In the genomic region with DNA sequence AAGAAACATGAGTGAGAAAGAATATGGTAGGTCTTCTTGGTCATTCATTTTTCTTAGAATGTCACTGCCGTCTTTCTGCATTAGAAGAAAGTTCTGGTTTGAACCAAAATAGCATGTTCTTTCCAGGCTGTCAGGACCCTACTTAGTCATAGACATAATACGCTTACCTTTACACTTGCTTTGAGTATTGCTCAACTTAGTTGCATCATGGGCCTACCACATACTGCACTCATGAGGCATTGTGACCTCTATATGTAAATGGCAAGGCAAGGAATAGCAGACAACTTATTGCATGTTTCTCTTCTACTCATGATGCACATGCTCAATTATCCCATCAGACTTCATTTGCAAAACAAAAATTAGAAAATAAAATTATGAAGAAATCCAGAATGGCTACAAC, we compare ENCODE assay signal across 32 cellular contexts.
DNase-seq lines count a peak whose midpoint lies in the region; ATAC-seq and TF ChIP-seq lines count a peak whose summit lies in the region.
"Had no signal": no experiment of that assay in that cellular context is flagged by ENCODE, and none has a peak within 500 bp of the region (broad histone marks: within the 10 kb centered on the region; RNA-seq: fewer than 3 reads in every experiment).

No MANE protein-coding gene starts in this region.

- POLR2A ChIA-PET in RWPE1 (lab: Yijun Ruan, JAX; ENCODE audit: low non-redundant PET), result no interaction called here
- POLR2A ChIA-PET in CD8-positive, alpha-beta T cell (lab: Charles Lee), result no interaction called here

- H3K27ac ChIP-seq in RWPE1, result no peak overlapping the region
- H3K27ac ChIP-seq in CD8-positive, alpha-beta T cell (ENCODE audit: low read depth, low read length), result no peak overlapping the region
- H3K27ac ChIP-seq: gastrocnemius medialis, left lung, suprapubic skin had no signal

- no peaks in the 10 kb centered on the region for H3K27me3 Mint-ChIP-seq in CD8-positive, alpha-beta T cell (ENCODE audit: low read depth)
- H3K27me3 Mint-ChIP-seq: activated naive CD4-positive, alpha-beta T cell treated with anti-CD3 and anti-CD28 coated beads, Interleukin-2, amount 50 U/mL, for 24 hours; stimulated activated naive B cell treated with anti-CD40 and anti-IgM and Interleukin-4, amounts not matched to agents 10 μg/mL and 1 μg/mL and 100 μg/mL, for 72 hours had no signal

- H3K4me1 Mint-ChIP-seq in CD8-positive, alpha-beta T cell (ENCODE audit: low read depth), result no peaks in the 10 kb centered on the region
- H3K4me1 Mint-ChIP-seq: activated B cell treated with CpG ODN at 0.5 μM for 24 hours; activated naive CD4-positive, alpha-beta T cell treated with anti-CD3 and anti-CD28 coated beads, Interleukin-2, amount 50 U/mL, for 24 hours; activated T-helper 17 cell treated with anti-CD3 and anti-CD28 coated beads, Interleukin-2, amount 50 U/mL, for 72 hours; central memory CD8-positive, alpha-beta T cell; immature natural killer cell; stimulated activated naive B cell treated with anti-CD40 and anti-IgM and Interleukin-4, amounts not matched to agents 10 μg/mL and 1 μg/mL and 100 μg/mL, for 72 hours had no signal

- peak; percentile 6 for DNase-seq in SKM-1 treated with dmso at 0.1 percent for 144 hours (lab: John Stamatoyannopoulos, UW; ENCODE audit: unreplicated experiment)
- DNase-seq in SKM-1 (lab: John Stamatoyannopoulos, UW; ENCODE audit: unreplicated experiment), result no peak
- peak; percentile 37 for DNase-seq in RWPE1 (ENCODE audit: low spot score)
- peak; percentile 61 for DNase-seq in fibroblast of gingiva (ENCODE audit: low read depth)
- peak; percentile 91 for DNase-seq in skeletal muscle cell (ENCODE audit: low read depth)
- DNase-seq in CD8-positive, alpha-beta T cell, result no peak
- DNase-seq: activated B cell treated with CpG ODN at 0.5 μM for 24 hours; activated CD4-positive, alpha-beta T cell treated with anti-CD3 and anti-CD28 coated beads, Interleukin-2, amount 50 U/mL, for 48 hours; activated CD8-positive, alpha-beta memory T cell treated with anti-CD3 and anti-CD28 coated beads, Interleukin-2, amount 50 U/mL, for 4 hours; AML-193; aorta; DMS53; gastrocnemius medialis; GF-D8; GOT3; hippocampal formation; immature natural killer cell; left lung; midbrain; NCI-H2081; NCI-H446 treated with DMSO at 0.1 percent for 48 hours; SK-N-SH; stimulated activated CD4-positive, alpha-beta T cell treated with anti-CD3 and anti-CD28 coated beads, Interleukin-12 subunit alpha, Interleukin-12 subunit beta, amount 100 ng/mL, for 4 hours; stimulated activated CD4-positive, alpha-beta T cell treated with anti-CD3 and anti-CD28 coated beads, Interleukin-4, amount 100 ng/mL, for 24 hours; stimulated activated naive B cell treated with anti-CD40 and anti-IgM and Interleukin-4, amounts not matched to agents 10 μg/mL and 1 μg/mL and 100 μg/mL, for 72 hours had no signal

- no peak overlapping the region for H3K4me3 Mint-ChIP-seq in CD8-positive, alpha-beta T cell
- H3K4me3 Mint-ChIP-seq: activated B cell treated with CpG ODN at 0.5 μM for 24 hours; activated naive CD4-positive, alpha-beta T cell treated with anti-CD3 and anti-CD28 coated beads, Interleukin-2, amount 50 U/mL, for 24 hours; activated T-helper 17 cell treated with anti-CD3 and anti-CD28 coated beads, Interleukin-2, amount 50 U/mL, for 72 hours; central memory CD8-positive, alpha-beta T cell; immature natural killer cell; natural killer cell treated with Interleukin-12 subunit alpha and Interleukin-12 subunit beta and Interleukin-15 and Interleukin-18, amount 100 ng/mL, for 72 hours; stimulated activated naive B cell treated with anti-CD40 and anti-IgM and Interleukin-4, amounts not matched to agents 10 μg/mL and 1 μg/mL and 100 μg/mL, for 72 hours had no signal

- H3K4me1 ChIP-seq in CD8-positive, alpha-beta T cell (ENCODE audit: insufficient read depth, low read length), result no peaks in the 10 kb centered on the region
- H3K4me1 ChIP-seq: gastrocnemius medialis, left lung, suprapubic skin had no signal

- H3K9me3 Mint-ChIP-seq in CD8-positive, alpha-beta T cell, result no peaks in the 10 kb centered on the region
- H3K9me3 Mint-ChIP-seq: activated B cell treated with CpG ODN at 0.5 μM for 24 hours; activated naive CD4-positive, alpha-beta T cell treated with anti-CD3 and anti-CD28 coated beads, Interleukin-2, amount 50 U/mL, for 24 hours; activated T-helper 17 cell treated with anti-CD3 and anti-CD28 coated beads, Interleukin-2, amount 50 U/mL, for 72 hours; central memory CD8-positive, alpha-beta T cell; immature natural killer cell; natural killer cell treated with Interleukin-12 subunit alpha and Interleukin-12 subunit beta and Interleukin-15 and Interleukin-18, amount 100 ng/mL, for 72 hours; stimulated activated naive B cell treated with anti-CD40 and anti-IgM and Interleukin-4, amounts not matched to agents 10 μg/mL and 1 μg/mL and 100 μg/mL, for 72 hours had no signal

- H3K36me3 ChIP-seq in CD8-positive, alpha-beta T cell (ENCODE audit: insufficient read depth, low read length), result no peaks in the 10 kb centered on the region
- H3K36me3 ChIP-seq: gastrocnemius medialis, left lung, suprapubic skin had no signal

- H3K27me3 ChIP-seq in CD8-positive, alpha-beta T cell (ENCODE audit: insufficient read depth, low read length), result no peaks in the 10 kb centered on the region
- H3K27me3 ChIP-seq: gastrocnemius medialis, left lung, suprapubic skin had no signal

- no peak overlapping the region for H3K27ac Mint-ChIP-seq in CD8-positive, alpha-beta T cell
- H3K27ac Mint-ChIP-seq: activated B cell treated with CpG ODN at 0.5 μM for 24 hours; activated naive CD4-positive, alpha-beta T cell treated with anti-CD3 and anti-CD28 coated beads, Interleukin-2, amount 50 U/mL, for 24 hours; activated T-helper 17 cell treated with anti-CD3 and anti-CD28 coated beads, Interleukin-2, amount 50 U/mL, for 72 hours; immature natural killer cell; natural killer cell treated with Interleukin-12 subunit alpha and Interleukin-12 subunit beta and Interleukin-15 and Interleukin-18, amount 100 ng/mL, for 72 hours; stimulated activated naive B cell treated with anti-CD40 and anti-IgM and Interleukin-4, amounts not matched to agents 10 μg/mL and 1 μg/mL and 100 μg/mL, for 72 hours had no signal

- no peaks in the 10 kb centered on the region for H3K36me3 Mint-ChIP-seq in CD8-positive, alpha-beta T cell
- H3K36me3 Mint-ChIP-seq: activated naive CD4-positive, alpha-beta T cell treated with anti-CD3 and anti-CD28 coated beads, Interleukin-2, amount 50 U/mL, for 24 hours; immature natural killer cell; natural killer cell treated with Interleukin-12 subunit alpha and Interleukin-12 subunit beta and Interleukin-15 and Interleukin-18, amount 100 ng/mL, for 72 hours; stimulated activated naive B cell treated with anti-CD40 and anti-IgM and Interleukin-4, amounts not matched to agents 10 μg/mL and 1 μg/mL and 100 μg/mL, for 72 hours had no signal

- H3K9me3 ChIP-seq in CD8-positive, alpha-beta T cell (ENCODE audit: low read length), result no peaks in the 10 kb centered on the region
- H3K9me3 ChIP-seq: gastrocnemius medialis, left lung, SK-N-SH, suprapubic skin had no signal

- intact Hi-C loops in CD8-positive, alpha-beta T cell (cut with DNase I, micrococcal nuclease), result loop anchor here in 1 of 2 experiments (5.0 kb wide), 1 partner anchor 1763 kb away; no protein-coding TSS in a partner anchor

- CTCF ChIA-PET in RWPE1 (lab: Yijun Ruan, JAX), result no interaction called here
- CTCF ChIA-PET in CD8-positive, alpha-beta T cell (lab: Charles Lee), result no interaction called here

- ATAC-seq in CD8-positive, alpha-beta T cell, result no peak
- ATAC-seq in GM21529 (IDR thresholded peaks at IDR 0.05; ENCODE audit: unreplicated experiment), result no peak
- ATAC-seq in HG03460 (IDR thresholded peaks at IDR 0.05; ENCODE audit: unreplicated experiment), result no peak
- ATAC-seq: activated T-helper 17 cell treated with anti-CD3 and anti-CD28 coated beads, Interleukin-2, amount 50 U/mL, for 72 hours; gastrocnemius medialis; left lung; natural killer cell treated with Interleukin-12 subunit alpha and Interleukin-12 subunit beta and Interleukin-15 and Interleukin-18, amount 100 ng/mL, for 72 hours; stimulated activated naive B cell treated with anti-CD40 and anti-IgM and Interleukin-4, amounts not matched to agents 10 μg/mL and 1 μg/mL and 100 μg/mL, for 72 hours had no signal

- H3K4me3 ChIP-seq in skeletal muscle cell (ENCODE audit: low read depth, low read length), result no peak overlapping the region
- H3K4me3 ChIP-seq in CD8-positive, alpha-beta T cell (ENCODE audit: low read depth, low read length), result no peak overlapping the region
- H3K4me3 ChIP-seq: gastrocnemius medialis, left lung, suprapubic skin had no signal

- no peak for TF ChIP-seq CTCF in RWPE1 (conservative IDR thresholded peaks at IDR 0.05; ENCODE audit: low read depth)
- TF ChIP-seq CTCF in CD8-positive, alpha-beta T cell (IDR thresholded peaks at IDR 0.05), result no peak

Comparison
In these comparisons a context has a peak if more than half of its experiments do, and no peak if none do; other contexts are left out.
1. DNase-seq: peak in SKM-1 treated with dmso at 0.1 percent for 144 hours (single experiment), RWPE1 (single experiment), fibroblast of gingiva (single experiment) and skeletal muscle cell (single experiment); none in SKM-1 (single experiment) and CD8-positive, alpha-beta T cell (0 of 7).